36 cellular contexts compared by ENCODE assay signal in genomic region chr5:32410630-32411029, GRCh38.
"Had no signal": no experiment of that assay in that cellular context is flagged by ENCODE, and none has a peak within 500 bp of the region (broad histone marks: within the 10 kb centered on the region; RNA-seq: fewer than 3 reads in every experiment).

No MANE protein-coding gene starts in this region.

- FAIRE-seq: K562, RCC 7860, TTC549 had no signal

- H3K27ac ChIP-seq: ascending aorta, body of pancreas, breast epithelium, PC-9, RWPE1, SJCRH30, SK-N-MC had no signal

- H3K27me3 Mint-ChIP-seq: activated CD4-positive, alpha-beta T cell treated with anti-CD3 and anti-CD28 coated beads, Interleukin-2, amount 10 ng/mL, durations not matched to agents 24 days and 14 days; activated naive CD8-positive, alpha-beta T cell treated with anti-CD3 and anti-CD28 coated beads for 36 hours; activated T-helper 17 cell treated with anti-CD3 and anti-CD28 coated beads, Interleukin-2, amount 50 U/mL, for 72 hours had no signal

- H2AFZ ChIP-seq: PC-9 had no signal

- H3K4me2 ChIP-seq: PC-9 had no signal

- H3K4me1 ChIP-seq: ascending aorta, breast epithelium had no signal

- H3K4me3 ChIP-seq: ascending aorta, body of pancreas, breast epithelium, K562, PC-9, SJCRH30, SK-N-MC had no signal

- H3K4me3 Mint-ChIP-seq: activated CD4-positive, alpha-beta T cell treated with anti-CD3 and anti-CD28 coated beads, Interleukin-2, amount 10 ng/mL, durations not matched to agents 24 days and 14 days; activated naive CD8-positive, alpha-beta T cell treated with anti-CD3 and anti-CD28 coated beads for 36 hours; activated T-helper 17 cell treated with anti-CD3 and anti-CD28 coated beads, Interleukin-2, amount 50 U/mL, for 72 hours; T-helper 1 cell treated with Interleukin-12 subunit alpha and Interleukin-12 subunit beta and Interleukin-4 antibody, amounts not matched to agents 30 μg/mL and 1 μg/mL, for 36 hours; T-helper 2 cell treated with Interferon-gamma antibody and Interleukin-4, amounts not matched to agents 5 μg/mL and 100 μg/mL, for 36 hours had no signal

- H3K9me3 Mint-ChIP-seq: activated CD4-positive, alpha-beta T cell treated with anti-CD3 and anti-CD28 coated beads, Interleukin-2, amount 10 ng/mL, durations not matched to agents 24 days and 14 days; activated naive CD8-positive, alpha-beta T cell treated with anti-CD3 and anti-CD28 coated beads for 36 hours; activated T-helper 17 cell treated with anti-CD3 and anti-CD28 coated beads, Interleukin-2, amount 50 U/mL, for 72 hours; T-helper 1 cell treated with Interleukin-12 subunit alpha and Interleukin-12 subunit beta and Interleukin-4 antibody, amounts not matched to agents 30 μg/mL and 1 μg/mL, for 36 hours; T-helper 2 cell treated with Interferon-gamma antibody and Interleukin-4, amounts not matched to agents 5 μg/mL and 100 μg/mL, for 36 hours had no signal

- H3K9me3 ChIP-seq: ascending aorta, body of pancreas, breast epithelium had no signal

- H3K27me3 ChIP-seq: ascending aorta, body of pancreas, breast epithelium, SJCRH30 had no signal

- DNase-seq: activated CD4-positive, alpha-beta T cell treated with anti-CD3 and anti-CD28 coated beads, Interleukin-2, amount 10 ng/mL, durations not matched to agents 24 days and 14 days; activated CD4-positive, alpha-beta T cell treated with anti-CD3 and anti-CD28 coated beads, Interleukin-2, amount 50 U/mL, for 4 hours; activated CD8-positive, alpha-beta memory T cell treated with anti-CD3 and anti-CD28 coated beads, Interleukin-2, amount 50 U/mL, for 4 hours; activated effector memory CD4-positive, alpha-beta T cell treated with anti-CD3 and anti-CD28 coated beads, Interleukin-2, amount 50 U/mL, for 16 hours; activated naive CD4-positive, alpha-beta T cell; activated naive CD4-positive, alpha-beta T cell treated with anti-CD3 and anti-CD28 coated beads, Interleukin-2, amount 50 U/mL, for 16 hours; activated naive CD8-positive, alpha-beta T cell treated with anti-CD3 and anti-CD28 coated beads for 36 hours; activated T-cell treated with anti-CD3 and anti-CD28 coated beads for 4 hours; activated T-cell treated with anti-CD3 and anti-CD28 coated beads, Interleukin-2, amount 50 U/mL, for 48 hours; amygdala; body of pancreas; central memory CD4-positive, alpha-beta T cell; NCI-H1092 treated with DMSO at 0.1 percent for 48 hours; NCI-H1417; NCI-H146; NCI-H187; NCI-H2029 treated with DMSO at 0.1 percent for 48 hours; NCI-H2107; NCI-H2171; NCI-H510A; NCI-H526; NCI-H748 treated with DMSO at 0.1 percent for 48 hours; NK-92 treated with Interleukin-12 subunit alpha and Interleukin-12 subunit beta, amount 100 ng/mL, for 24 hours; PC-9; SHP77; SJCRH30 had no signal

- ATAC-seq: activated T-helper 17 cell treated with anti-CD3 and anti-CD28 coated beads, Interleukin-2, amount 50 U/mL, for 72 hours; body of pancreas; K562 had no signal

- H3K27ac Mint-ChIP-seq: activated CD4-positive, alpha-beta T cell treated with anti-CD3 and anti-CD28 coated beads, Interleukin-2, amount 10 ng/mL, durations not matched to agents 24 days and 14 days; activated naive CD8-positive, alpha-beta T cell treated with anti-CD3 and anti-CD28 coated beads for 36 hours; activated T-helper 17 cell treated with anti-CD3 and anti-CD28 coated beads, Interleukin-2, amount 50 U/mL, for 72 hours; T-helper 1 cell treated with Interleukin-12 subunit alpha and Interleukin-12 subunit beta and Interleukin-4 antibody, amounts not matched to agents 30 μg/mL and 1 μg/mL, for 36 hours; T-helper 2 cell treated with Interferon-gamma antibody and Interleukin-4, amounts not matched to agents 5 μg/mL and 100 μg/mL, for 36 hours had no signal
